Comparison of ENCODE assay signal across 19 cellular contexts in genomic region chr15:96470682-96471290, GRCh38.
"Had no signal": no experiment of that assay in that cellular context is flagged by ENCODE, and none has a peak within 500 bp of the region (broad histone marks: within the 10 kb centered on the region; RNA-seq: fewer than 3 reads in every experiment).

No MANE protein-coding gene starts in this region.

- H3K4me1 ChIP-seq: gastrocnemius medialis, left ventricle myocardium inferior, lower lobe of right lung, right atrium auricular region, stomach, transverse colon had no signal

- H3K27ac Mint-ChIP-seq: memory B cell; mesothelial cell of epicardium; natural killer cell treated with Interleukin-12 subunit alpha and Interleukin-12 subunit beta and Interleukin-15 and Interleukin-18, amount 100 ng/mL, for 72 hours had no signal

- H3K4me3 ChIP-seq: dorsolateral prefrontal cortex, gastrocnemius medialis, left ventricle myocardium inferior, lower lobe of right lung, right atrium auricular region, stomach, thoracic aorta, transverse colon had no signal

- H3K4me3 Mint-ChIP-seq: memory B cell; mesothelial cell of epicardium; natural killer cell treated with Interleukin-12 subunit alpha and Interleukin-12 subunit beta and Interleukin-15 and Interleukin-18, amount 100 ng/mL, for 72 hours had no signal

- H3K9me3 ChIP-seq: gastrocnemius medialis, left ventricle myocardium inferior, lower lobe of right lung, neutrophil, right atrium auricular region, stomach, thoracic aorta, transverse colon had no signal

- DNase-seq: cortex of kidney; dorsolateral prefrontal cortex; effector CD8-positive, alpha-beta T cell; gastrocnemius medialis; islet precursor cell; left ventricle myocardium inferior; lower lobe of right lung; small intestine; stimulated activated CD4-positive, alpha-beta T cell treated with anti-CD3 and anti-CD28 coated beads, Interleukin-12 subunit alpha, Interleukin-12 subunit beta, amount 100 ng/mL, for 4 hours; stimulated activated naive CD4-positive, alpha-beta T cell; stomach; substantia nigra; transverse colon had no signal

- H3K9me3 Mint-ChIP-seq: mesothelial cell of epicardium; natural killer cell treated with Interleukin-12 subunit alpha and Interleukin-12 subunit beta and Interleukin-15 and Interleukin-18, amount 100 ng/mL, for 72 hours had no signal

- H3K27me3 ChIP-seq: neutrophil, right atrium auricular region, stomach had no signal

- H3K27ac ChIP-seq: dorsolateral prefrontal cortex, gastrocnemius medialis, left ventricle myocardium inferior, lower lobe of right lung, neutrophil, right atrium auricular region, stomach, thoracic aorta, transverse colon had no signal

- H3K36me3 Mint-ChIP-seq: memory B cell; mesothelial cell of epicardium; natural killer cell treated with Interleukin-12 subunit alpha and Interleukin-12 subunit beta and Interleukin-15 and Interleukin-18, amount 100 ng/mL, for 72 hours had no signal

- H3K36me3 ChIP-seq: gastrocnemius medialis, left ventricle myocardium inferior, lower lobe of right lung, neutrophil, right atrium auricular region, stomach, thoracic aorta, transverse colon had no signal

- H3K4me1 Mint-ChIP-seq: memory B cell had no signal
